ENCODE assay signal across 30 cellular contexts in the genomic region with DNA sequence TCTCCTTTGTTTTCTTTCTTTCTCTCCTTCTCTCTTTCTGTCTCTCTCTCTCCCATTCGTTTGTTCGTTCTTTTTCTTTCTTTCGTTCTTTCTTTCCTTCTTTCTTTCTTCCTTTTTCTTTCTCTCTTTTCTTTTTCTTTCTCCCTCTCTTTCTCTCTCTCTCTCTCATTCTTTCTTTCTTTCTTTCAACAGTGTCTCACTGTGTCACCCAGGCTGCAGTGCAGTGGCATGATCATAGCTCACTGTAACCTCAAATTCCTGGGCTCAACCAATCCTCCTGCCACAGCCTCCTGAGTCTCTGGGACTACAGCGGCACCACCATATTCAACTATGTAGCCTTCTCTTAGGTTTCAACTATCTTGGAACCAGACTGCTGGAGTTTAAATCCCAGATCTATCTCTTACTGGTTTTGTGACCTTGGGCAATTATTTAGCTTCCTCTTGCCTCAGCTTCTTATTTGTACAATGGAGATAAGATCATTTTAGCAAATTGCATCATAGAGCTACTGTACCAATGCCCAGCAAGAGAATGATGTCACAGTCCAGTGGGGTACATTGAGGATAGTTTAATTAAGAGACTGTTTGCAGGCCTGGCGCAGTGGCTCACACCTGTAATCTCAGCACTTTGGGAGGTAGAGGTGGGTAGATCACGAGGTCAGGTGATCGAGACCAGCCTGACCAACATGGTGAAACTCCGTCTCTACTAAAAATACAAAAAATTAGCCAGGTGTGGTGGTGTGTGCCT. TPM values are rescaled to one million over a fixed set of nuclear protein-coding genes. Genes with fewer than 3 reads are reported as not detected.
DNase-seq lines count a peak whose midpoint lies in the region; ATAC-seq and TF ChIP-seq lines count a peak whose summit lies in the region.
"Had no signal": no experiment of that assay in that cellular context is flagged by ENCODE, and none has a peak within 500 bp of the region (broad histone marks: within the 10 kb centered on the region; RNA-seq: fewer than 3 reads in every experiment).

No MANE protein-coding gene starts in this region.

- H3K36me3 Mint-ChIP-seq in activated T-helper 17 cell treated with anti-CD3 and anti-CD28 coated beads, Interleukin-2, amount 50 U/mL, for 72 hours (ENCODE audit: low read depth) = no peaks in the 10 kb centered on the region
- H3K36me3 Mint-ChIP-seq in activated T-cell treated with anti-CD3 and anti-CD28 coated beads, Interleukin-2, amount 50 U/mL, for 24 hours (ENCODE audit: low read depth) = no peaks in the 10 kb centered on the region
- H3K36me3 Mint-ChIP-seq in naive thymus-derived CD4-positive, alpha-beta T cell = no peaks in the 10 kb centered on the region
- H3K36me3 Mint-ChIP-seq: activated CD8-positive, alpha-beta memory T cell treated with anti-CD3 and anti-CD28 coated beads, Interleukin-2, amount 10 ng/mL, durations not matched to agents 7 days and 5 days; CD4-positive, CD25-positive, alpha-beta regulatory T cell; naive B cell had no signal

- POLR2A ChIA-PET in HEK293 (lab: Yijun Ruan, JAX) = no interaction called here
- POLR2A ChIA-PET in naive thymus-derived CD4-positive, alpha-beta T cell (lab: Charles Lee) = interaction anchor here (0.6 kb wide), 1 partner anchor 523 kb away, joined by 3 read pairs; no protein-coding TSS in a partner anchor

- TF ChIP-seq POLR2A in NB4 (IDR thresholded peaks at IDR 0.05; ENCODE audit: extremely low read depth, insufficient read length) = no peak
- TF ChIP-seq POLR2A in stomach (IDR thresholded peaks at IDR 0.05) = no peak

- H3K9me3 Mint-ChIP-seq in activated T-helper 17 cell treated with anti-CD3 and anti-CD28 coated beads, Interleukin-2, amount 50 U/mL, for 72 hours = no peaks in the 10 kb centered on the region
- no peaks in the 10 kb centered on the region for H3K9me3 Mint-ChIP-seq in activated T-cell treated with anti-CD3 and anti-CD28 coated beads, Interleukin-2, amount 50 U/mL, for 24 hours
- H3K9me3 Mint-ChIP-seq in naive thymus-derived CD4-positive, alpha-beta T cell = no peaks in the 10 kb centered on the region
- H3K9me3 Mint-ChIP-seq: activated naive CD8-positive, alpha-beta T cell treated with anti-CD3 and anti-CD28 coated beads, Interleukin-2, amount 50 U/mL, for 24 hours; CD4-positive, CD25-positive, alpha-beta regulatory T cell had no signal

- no peak for TF ChIP-seq EP300 in stomach (IDR thresholded peaks at IDR 0.05)

- WGBS in stomach, 5 donors = 76 to 90% (median 80%) methylated on average over 8 of the region's 8 CpGs

- H3K4me1 ChIP-seq in HEK293 (ENCODE audit: control insufficient read depth, insufficient read depth, low read length) (no peaks in the 10 kb centered on the region), stomach (peaks cover 0 to 4% (median 0%) of the 10 kb centered on the region in 4 donors)
- no peaks in the 10 kb centered on the region for H3K4me1 ChIP-seq in naive thymus-derived CD4-positive, alpha-beta T cell (ENCODE audit: control insufficient read depth in 2 of 2, insufficient read depth in 2 of 2, low read length in 2 of 2)
- H3K4me1 ChIP-seq: left ventricle myocardium inferior, psoas muscle, tibial nerve had no signal

- H3K36me3 ChIP-seq in HEK293 (ENCODE audit: control insufficient read depth in 2 of 2, insufficient read depth in 1 of 2, low read length in 2 of 2) = no peaks in the 10 kb centered on the region
- H3K36me3 ChIP-seq in stomach = no peaks in the 10 kb centered on the region
- H3K36me3 ChIP-seq in naive thymus-derived CD4-positive, alpha-beta T cell (ENCODE audit: control insufficient read depth in 2 of 3, insufficient read depth in 3 of 3, low read length in 3 of 3) = no peaks in the 10 kb centered on the region
- H3K36me3 ChIP-seq: left ventricle myocardium inferior, tibial nerve had no signal

- H3K27me3 Mint-ChIP-seq in activated T-helper 17 cell treated with anti-CD3 and anti-CD28 coated beads, Interleukin-2, amount 50 U/mL, for 72 hours = no peaks in the 10 kb centered on the region
- H3K27me3 Mint-ChIP-seq in activated T-cell treated with anti-CD3 and anti-CD28 coated beads, Interleukin-2, amount 50 U/mL, for 24 hours = no peaks in the 10 kb centered on the region
- H3K27me3 Mint-ChIP-seq in naive thymus-derived CD4-positive, alpha-beta T cell = peaks cover 0 to 6% (median 0%) of the 10 kb centered on the region in 5 donors
- H3K27me3 Mint-ChIP-seq: activated CD8-positive, alpha-beta memory T cell treated with anti-CD3 and anti-CD28 coated beads, Interleukin-2, amount 10 ng/mL, durations not matched to agents 7 days and 5 days; activated naive CD8-positive, alpha-beta T cell treated with anti-CD3 and anti-CD28 coated beads, Interleukin-2, amount 50 U/mL, for 24 hours; CD4-positive, CD25-positive, alpha-beta regulatory T cell had no signal

- intact Hi-C loops in stomach (cut with DNase I; ENCODE audit: low total_unique reads) = no loop called here
- intact Hi-C loops in naive thymus-derived CD4-positive, alpha-beta T cell (cut with micrococcal nuclease) = no loop called here

- peaks cover 0 to 6% (median 0%) of the 10 kb centered on the region in 3 donors for H3K27me3 ChIP-seq in stomach
- no peaks in the 10 kb centered on the region for H3K27me3 ChIP-seq in naive thymus-derived CD4-positive, alpha-beta T cell (ENCODE audit: control insufficient read depth in 2 of 2, insufficient read depth in 2 of 2, low read length in 2 of 2)
- H3K27me3 ChIP-seq: tibial nerve had no signal

- no peak overlapping the region for H3K4me3 ChIP-seq in HEK293 (ENCODE audit: low read depth, low read length)
- no peak overlapping the region for H3K4me3 ChIP-seq in NB4 (ENCODE audit: low read depth, low read length)
- H3K4me3 ChIP-seq in stomach = no peak overlapping the region
- no peak overlapping the region for H3K4me3 ChIP-seq in naive thymus-derived CD4-positive, alpha-beta T cell (ENCODE audit: low read length)
- H3K4me3 ChIP-seq: left ventricle myocardium inferior, psoas muscle, tibial nerve had no signal

- H3K27ac Mint-ChIP-seq in activated T-helper 17 cell treated with anti-CD3 and anti-CD28 coated beads, Interleukin-2, amount 50 U/mL, for 72 hours = peak overlapping the region; percentile 5
- H3K27ac Mint-ChIP-seq in activated T-cell treated with anti-CD3 and anti-CD28 coated beads, Interleukin-2, amount 50 U/mL, for 24 hours = no peak overlapping the region
- H3K27ac Mint-ChIP-seq in naive thymus-derived CD4-positive, alpha-beta T cell = no peak overlapping the region
- H3K27ac Mint-ChIP-seq: activated CD8-positive, alpha-beta memory T cell treated with anti-CD3 and anti-CD28 coated beads, Interleukin-2, amount 10 ng/mL, durations not matched to agents 7 days and 5 days; activated naive CD8-positive, alpha-beta T cell treated with anti-CD3 and anti-CD28 coated beads, Interleukin-2, amount 50 U/mL, for 24 hours; CD4-positive, CD25-positive, alpha-beta regulatory T cell had no signal

- H3K27ac ChIP-seq in HEK293 (ENCODE audit: extremely low read depth, low read depth, low read length) = no peak overlapping the region
- H3K27ac ChIP-seq in stomach = peak overlapping the region; percentile 56 to 85 (median 70)
- no peak overlapping the region for H3K27ac ChIP-seq in naive thymus-derived CD4-positive, alpha-beta T cell (ENCODE audit: low read depth, low read length)
- H3K27ac ChIP-seq: left ventricle myocardium inferior, psoas muscle, tibial nerve had no signal

- no peak for TF ChIP-seq CTCF in HEK293 (tag by site-specific recombination; IDR thresholded peaks at IDR 0.05)
- TF ChIP-seq CTCF in NB4 (IDR thresholded peaks at IDR 0.05; ENCODE audit: low read depth, low read length) = no peak
- no peak for TF ChIP-seq CTCF in stomach (IDR thresholded peaks at IDR 0.05)

- H3K9me3 ChIP-seq in HEK293 (ENCODE audit: control insufficient read depth, insufficient read depth, low read depth, low read length) (no peaks in the 10 kb centered on the region), stomach (no peaks in the 10 kb centered on the region)
- H3K9me3 ChIP-seq in naive thymus-derived CD4-positive, alpha-beta T cell (ENCODE audit: control insufficient read depth in 2 of 3, low read length in 3 of 3) = no peaks in the 10 kb centered on the region
- H3K9me3 ChIP-seq: left ventricle myocardium inferior, psoas muscle, SK-N-SH, tibial nerve had no signal

- no peak for ATAC-seq in activated T-helper 17 cell treated with anti-CD3 and anti-CD28 coated beads, Interleukin-2, amount 50 U/mL, for 72 hours (replicated peaks)
- ATAC-seq in left lobe of liver = no peak
- no peak for ATAC-seq in naive thymus-derived CD4-positive, alpha-beta T cell
- ATAC-seq: activated CD4-positive, CD25-positive, alpha-beta regulatory T cell treated with anti-CD3 and anti-CD28 coated beads, Interleukin-2, amount 50 U/mL, for 24 hours; activated CD8-positive, alpha-beta memory T cell treated with anti-CD3 and anti-CD28 coated beads, Interleukin-2, amount 10 ng/mL, durations not matched to agents 7 days and 5 days; activated naive CD8-positive, alpha-beta T cell treated with anti-CD3 and anti-CD28 coated beads, Interleukin-2, amount 50 U/mL, for 24 hours; psoas muscle; sciatic nerve had no signal

- H3K4me1 Mint-ChIP-seq in activated T-helper 17 cell treated with anti-CD3 and anti-CD28 coated beads, Interleukin-2, amount 50 U/mL, for 72 hours = no peaks in the 10 kb centered on the region
- H3K4me1 Mint-ChIP-seq in activated T-cell treated with anti-CD3 and anti-CD28 coated beads, Interleukin-2, amount 50 U/mL, for 24 hours (ENCODE audit: low read depth) = no peaks in the 10 kb centered on the region
- H3K4me1 Mint-ChIP-seq in naive thymus-derived CD4-positive, alpha-beta T cell = no peaks in the 10 kb centered on the region
- H3K4me1 Mint-ChIP-seq: activated CD8-positive, alpha-beta memory T cell treated with anti-CD3 and anti-CD28 coated beads, Interleukin-2, amount 10 ng/mL, durations not matched to agents 7 days and 5 days; activated naive CD8-positive, alpha-beta T cell treated with anti-CD3 and anti-CD28 coated beads, Interleukin-2, amount 50 U/mL, for 24 hours; CD4-positive, CD25-positive, alpha-beta regulatory T cell; naive B cell had no signal

- CTCF ChIA-PET in HEK293 (lab: Yijun Ruan, JAX) = no interaction called here
- CTCF ChIA-PET in naive thymus-derived CD4-positive, alpha-beta T cell (lab: Charles Lee) = no interaction called here

- H3K4me3 Mint-ChIP-seq in activated T-helper 17 cell treated with anti-CD3 and anti-CD28 coated beads, Interleukin-2, amount 50 U/mL, for 72 hours = no peak overlapping the region
- H3K4me3 Mint-ChIP-seq in activated T-cell treated with anti-CD3 and anti-CD28 coated beads, Interleukin-2, amount 50 U/mL, for 24 hours = no peak overlapping the region
- H3K4me3 Mint-ChIP-seq in naive thymus-derived CD4-positive, alpha-beta T cell = no peak overlapping the region
- H3K4me3 Mint-ChIP-seq: activated CD8-positive, alpha-beta memory T cell treated with anti-CD3 and anti-CD28 coated beads, Interleukin-2, amount 10 ng/mL, durations not matched to agents 7 days and 5 days; activated naive CD8-positive, alpha-beta T cell treated with anti-CD3 and anti-CD28 coated beads, Interleukin-2, amount 50 U/mL, for 24 hours; CD4-positive, CD25-positive, alpha-beta regulatory T cell had no signal

- DNase-seq in NB4 (ENCODE audit: low read depth) = peak; percentile 58
- no peak for DNase-seq in stomach
- no peak for DNase-seq in left lobe of liver (ENCODE audit: low spot score)
- DNase-seq in activated T-cell treated with anti-CD3 and anti-CD28 coated beads, Interleukin-2, amount 50 U/mL, for 24 hours = no peak
- no peak for DNase-seq in naive thymus-derived CD4-positive, alpha-beta T cell
- DNase-seq: activated CD4-positive, alpha-beta T cell treated with anti-CD3 and anti-CD28 coated beads, Interleukin-2, amount 50 U/mL, for 4 hours; activated CD8-positive, alpha-beta memory T cell treated with anti-CD3 and anti-CD28 coated beads, Interleukin-2, amount 10 ng/mL, durations not matched to agents 7 days and 5 days; activated naive CD4-positive, alpha-beta T cell; activated naive CD8-positive, alpha-beta T cell treated with anti-CD3 and anti-CD28 coated beads, Interleukin-2, amount 50 U/mL, for 24 hours; activated T-cell treated with anti-CD3 and anti-CD28 coated beads, Interleukin-2, amount 50 U/mL, for 48 hours; CD4-positive, CD25-positive, alpha-beta regulatory T cell; central memory CD4-positive, alpha-beta T cell; DND-41; glutamatergic neuron; Karpas-422; left ventricle myocardium inferior; naive B cell; NCI-H146; NCI-H345; occipital lobe; psoas muscle; SK-N-SH; stimulated activated CD4-positive, alpha-beta T cell treated with anti-CD3 and anti-CD28 coated beads, Interleukin-12 subunit alpha, Interleukin-12 subunit beta, amount 100 ng/mL, for 4 hours; stimulated activated CD4-positive, alpha-beta T cell treated with anti-CD3 and anti-CD28 coated beads, Interleukin-2, amount 100 ng/mL, for 48 hours; T-helper 2 cell had no signal

RNA-seq across cellular contexts. Expression of a gene that starts 27.3 kb away (rescaled TPM):
- total RNA-seq in activated T-helper 17 cell treated with anti-CD3 and anti-CD28 coated beads, Interleukin-2, amount 50 U/mL, for 72 hours = 10 to 100 TPM; 78.9 to 97.6 TPM
- total RNA-seq in stomach (100 to 1,000 TPM in 1 of 5 donors, 10 to 100 TPM in 4; 54.3 to 116 (median 68.8) TPM), left lobe of liver (25.5 TPM)
- polyA plus RNA-seq in stomach = 100 to 1,000 TPM in 1 of 3 donors, 10 to 100 TPM in 2; 79.7 to 101 (median 90.3) TPM
- 10 to 100 TPM; 41.6 to 50.4 (median 47.1) TPM for total RNA-seq in naive thymus-derived CD4-positive, alpha-beta T cell
- 100 to 1,000 TPM; 123 to 130 TPM for polyA plus RNA-seq in naive thymus-derived CD4-positive, alpha-beta T cell

Comparison
In these comparisons a context has a peak if more than half of its experiments do, and no peak if none do; other contexts are left out.
1. H3K27ac ChIP-seq: peak in stomach (5 of 5); none in HEK293 (single experiment) and naive thymus-derived CD4-positive, alpha-beta T cell (single experiment).